Comparison of ENCODE assay signal across 8 cellular contexts in genomic region chr3:131361464-131362421, GRCh38. TPM values are rescaled to one million over a fixed set of nuclear protein-coding genes. Genes with fewer than 3 reads are reported as not detected.
DNase-seq lines count a peak whose midpoint lies in the region; ATAC-seq and TF ChIP-seq lines count a peak whose summit lies in the region.

No MANE protein-coding gene starts in this region.

- peak overlapping the region; percentile 47 for H3K4me3 ChIP-seq in AG04449 (ENCODE audit: low read depth, low read length)

- no peaks in the 10 kb centered on the region for H3K36me3 Mint-ChIP-seq in activated CD8-positive, alpha-beta T cell treated with anti-CD3 and anti-CD28 coated beads for 36 hours (ENCODE audit: low read depth)
- H3K36me3 Mint-ChIP-seq in nephron progenitor cell (ENCODE audit: low read depth) = peaks cover 21% of the 10 kb centered on the region

- CTCF ChIA-PET in AG04449 (lab: Yijun Ruan, JAX) = interaction anchor here (1.8 kb wide), 1 partner anchor 12 kb away, joined by 5 read pairs; no protein-coding TSS in a partner anchor
- CTCF ChIA-PET in activated CD8-positive, alpha-beta T cell treated with anti-CD3 and anti-CD28 coated beads for 36 hours (lab: Charles Lee) = no interaction called here

- peaks cover 11% of the 10 kb centered on the region for H3K4me1 Mint-ChIP-seq in activated CD8-positive, alpha-beta T cell treated with anti-CD3 and anti-CD28 coated beads for 36 hours (ENCODE audit: low read depth)
- peaks cover 14% of the 10 kb centered on the region for H3K4me1 Mint-ChIP-seq in nephron progenitor cell

- no peak overlapping the region for H3K27ac Mint-ChIP-seq in activated CD8-positive, alpha-beta T cell treated with anti-CD3 and anti-CD28 coated beads for 36 hours
- H3K27ac Mint-ChIP-seq in nephron progenitor cell = no peak overlapping the region

- intact Hi-C loops in activated CD8-positive, alpha-beta T cell treated with anti-CD3 and anti-CD28 coated beads for 36 hours (cut with micrococcal nuclease) = no loop called here

- POLR2A ChIA-PET in AG04449 (lab: Yijun Ruan, JAX) = no interaction called here
- POLR2A ChIA-PET in activated CD8-positive, alpha-beta T cell treated with anti-CD3 and anti-CD28 coated beads for 36 hours (lab: Charles Lee) = no interaction called here

- H3K9me3 Mint-ChIP-seq in activated CD8-positive, alpha-beta T cell treated with anti-CD3 and anti-CD28 coated beads for 36 hours = peaks cover 3% of the 10 kb centered on the region
- H3K9me3 Mint-ChIP-seq in nephron progenitor cell = peaks cover 19% of the 10 kb centered on the region

- H3K4me3 Mint-ChIP-seq in activated CD8-positive, alpha-beta T cell treated with anti-CD3 and anti-CD28 coated beads for 36 hours = peak overlapping the region; percentile 20
- H3K4me3 Mint-ChIP-seq in nephron progenitor cell = peak overlapping the region; percentile 85

- H3K27ac ChIP-seq in foreskin keratinocyte = no peak overlapping the region

- H3K27me3 Mint-ChIP-seq in activated CD8-positive, alpha-beta T cell treated with anti-CD3 and anti-CD28 coated beads for 36 hours = peaks cover 38% of the 10 kb centered on the region
- H3K27me3 Mint-ChIP-seq in nephron progenitor cell (ENCODE audit: low read depth, poor library complexity) = peaks cover 11% of the 10 kb centered on the region

- peak; percentile 98 for ATAC-seq in GM18909 (IDR thresholded peaks at IDR 0.05; ENCODE audit: poor library complexity, unreplicated experiment)
- peak; percentile 82 for ATAC-seq in HG03469 (IDR thresholded peaks at IDR 0.05; ENCODE audit: unreplicated experiment)
- ATAC-seq in activated CD8-positive, alpha-beta T cell treated with anti-CD3 and anti-CD28 coated beads for 36 hours = peak; percentile 60
- peak; percentile 92 for ATAC-seq in foreskin keratinocyte

- TF ChIP-seq CTCF in AG04449 (IDR thresholded peaks at IDR 0.05; ENCODE audit: insufficient read depth, low read length, missing control alignments) = no peak
- no peak for TF ChIP-seq CTCF in activated CD8-positive, alpha-beta T cell treated with anti-CD3 and anti-CD28 coated beads for 36 hours (IDR thresholded peaks at IDR 0.05)
- TF ChIP-seq CTCF in foreskin keratinocyte (conservative IDR thresholded peaks at IDR 0.05) = no peak
- TF ChIP-seq CTCF in nephron progenitor cell (IDR thresholded peaks at IDR 0.05) = no peak

- H3K4me1 ChIP-seq in foreskin keratinocyte = no peaks in the 10 kb centered on the region

- no peaks in the 10 kb centered on the region for H3K27me3 ChIP-seq in foreskin keratinocyte

- DNase-seq in AG04449 (ENCODE audit: low read depth, low spot score) (no peak), foreskin keratinocyte (peak; percentile 44 to 67), nephron progenitor cell (peak; percentile 67), dedifferentiated amniotic fluid mesenchymal stem cell (ENCODE audit: extremely low spot score) (no peak), NCI-H2227 treated with DMSO at 0.1 percent for 48 hours (lab: John Stamatoyannopoulos, UW) (no peak)
- DNase-seq in activated CD8-positive, alpha-beta T cell treated with anti-CD3 and anti-CD28 coated beads for 36 hours = peak; percentile 16

RNA-seq across cellular contexts. Expression of gene NUDT16, which starts 19.8 kb away (rescaled TPM):
- total RNA-seq in activated CD8-positive, alpha-beta T cell treated with anti-CD3 and anti-CD28 coated beads for 36 hours = 1 to 10 TPM; 5.1 to 5.5 TPM
- 8.0 and 9.2 TPM in 2 replicates for total RNA-seq in foreskin keratinocyte
- polyA plus RNA-seq in foreskin keratinocyte = 9.1 and 9.8 TPM in 2 replicates

Comparison
In these comparisons a context has a peak if more than half of its experiments do, and no peak if none do; other contexts are left out.
1. DNase-seq: peak in activated CD8-positive, alpha-beta T cell treated with anti-CD3 and anti-CD28 coated beads for 36 hours (single experiment), foreskin keratinocyte (2 of 2) and nephron progenitor cell (single experiment); none in AG04449 (single experiment), dedifferentiated amniotic fluid mesenchymal stem cell (single experiment) and NCI-H2227 treated with DMSO at 0.1 percent for 48 hours (single experiment).
2. Peak in every context shown above with its lines, with median percentiles within 50 percentile points of each other: ATAC-seq.